Comparison of ENCODE assay signal across 9 cellular contexts in genomic region chr1:16151200-16151708, GRCh38. TPM values are rescaled to one million over a fixed set of nuclear protein-coding genes. Genes with fewer than 3 reads are reported as not detected.
DNase-seq lines count a peak whose midpoint lies in the region; ATAC-seq and TF ChIP-seq lines count a peak whose summit lies in the region.
"Had no signal": no experiment of that assay in that cellular context is flagged by ENCODE, and none has a peak within 500 bp of the region (broad histone marks: within the 10 kb centered on the region; RNA-seq: fewer than 3 reads in every experiment).

No MANE protein-coding gene starts in this region.

- H3K9me3 Mint-ChIP-seq in osteocyte (ENCODE audit: unreplicated experiment): no peaks in the 10 kb centered on the region
- H3K9me3 Mint-ChIP-seq in activated naive CD4-positive, alpha-beta T cell treated with anti-CD3 and anti-CD28 coated beads, Interleukin-2, amount 50 U/mL, for 72 hours: no peaks in the 10 kb centered on the region

- peak overlapping the region; percentile 93 for H3K4me3 Mint-ChIP-seq in osteocyte (ENCODE audit: unreplicated experiment)

- peak; percentile 42 for DNase-seq in GF-D8 (lab: John Stamatoyannopoulos, UW)
- DNase-seq in NCI-H526 treated with DMSO at 0.1 percent for 48 hours (lab: John Stamatoyannopoulos, UW): peak; percentile 4
- no peak for DNase-seq in coronary artery (ENCODE audit: low spot score)
- no peak for DNase-seq in osteocyte (ENCODE audit: extremely low spot score, unreplicated experiment)
- no peak for DNase-seq in activated naive CD4-positive, alpha-beta T cell treated with anti-CD3 and anti-CD28 coated beads, Interleukin-2, amount 50 U/mL, for 72 hours (ENCODE audit: low spot score in 2 of 2)
- DNase-seq in activated naive CD4-positive, alpha-beta T cell treated with Interleukin-2 at 50 U/mL for 16 hours: no peak
- DNase-seq: activated CD8-positive, alpha-beta memory T cell treated with anti-CD3 and anti-CD28 coated beads, Interleukin-2, amount 50 U/mL, for 4 hours had no signal

- TF ChIP-seq CTCF in coronary artery (IDR thresholded peaks at IDR 0.05): no peak
- TF ChIP-seq CTCF in osteocyte (IDR thresholded peaks at IDR 0.05): peak; percentile 16

- peak overlapping the region in 1 of 2 donors; percentile 90 for H3K27ac ChIP-seq in coronary artery

- no peaks in the 10 kb centered on the region for H3K27me3 Mint-ChIP-seq in osteocyte (ENCODE audit: unreplicated experiment)

- H3K36me3 Mint-ChIP-seq in osteocyte (ENCODE audit: unreplicated experiment): peaks cover 33% of the 10 kb centered on the region
- no peaks in the 10 kb centered on the region for H3K36me3 Mint-ChIP-seq in activated naive CD4-positive, alpha-beta T cell treated with anti-CD3 and anti-CD28 coated beads, Interleukin-2, amount 50 U/mL, for 72 hours

- peaks cover 69% of the 10 kb centered on the region for H3K4me1 Mint-ChIP-seq in osteocyte (ENCODE audit: unreplicated experiment)

- H3K4me3 ChIP-seq in coronary artery: peak overlapping the region; percentile 74

- ATAC-seq in HG02884 (IDR thresholded peaks at IDR 0.05; ENCODE audit: unreplicated experiment): no peak
- no peak for ATAC-seq in GM18505 (IDR thresholded peaks at IDR 0.05; ENCODE audit: unreplicated experiment)
- ATAC-seq in activated naive CD4-positive, alpha-beta T cell treated with anti-CD3 and anti-CD28 coated beads, Interleukin-2, amount 50 U/mL, for 72 hours: no peak

- TF ChIP-seq POLR2A in GM18505 (IDR thresholded peaks at IDR 0.05; ENCODE audit: borderline replicate concordance, extremely low read depth, insufficient read depth, insufficient read length): no peak

- peak overlapping the region; percentile 95 for H3K27ac Mint-ChIP-seq in osteocyte (ENCODE audit: unreplicated experiment)
- H3K27ac Mint-ChIP-seq in activated naive CD4-positive, alpha-beta T cell treated with anti-CD3 and anti-CD28 coated beads, Interleukin-2, amount 50 U/mL, for 72 hours: no peak overlapping the region

RNA-seq across cellular contexts. Expression of gene EPHA2, which starts 4.6 kb away (rescaled TPM):
- 152 and 155 TPM in 2 replicates for total RNA-seq in osteocyte
- under 1 TPM; 0.07 to 0.16 TPM for total RNA-seq in activated naive CD4-positive, alpha-beta T cell treated with anti-CD3 and anti-CD28 coated beads, Interleukin-2, amount 50 U/mL, for 72 hours

Comparison
In these comparisons a context has a peak if more than half of its experiments do, and no peak if none do; other contexts are left out.
1. DNase-seq: peak in GF-D8 (single experiment) and NCI-H526 treated with DMSO at 0.1 percent for 48 hours (single experiment); none in coronary artery (single experiment), osteocyte (single experiment), activated naive CD4-positive, alpha-beta T cell treated with anti-CD3 and anti-CD28 coated beads, Interleukin-2, amount 50 U/mL, for 72 hours (0 of 2) and activated naive CD4-positive, alpha-beta T cell treated with Interleukin-2 at 50 U/mL for 16 hours (single experiment).
2. RNA of gene EPHA2, which starts 4.6 kb away (total RNA-seq): 152 to 155 TPM in osteocyte; 0.07 to 0.16 TPM in activated naive CD4-positive, alpha-beta T cell treated with anti-CD3 and anti-CD28 coated beads, Interleukin-2, amount 50 U/mL, for 72 hours; every median in the first group is over 100 times any median in the second.